ENCODE assay signal across 1 cellular context in genomic region chr11:72782081-72782920, GRCh38.
TF ChIP-seq lines count a peak whose summit lies in the region.

No MANE protein-coding gene starts in this region.

TF ChIP-seq in endothelial cell of umbilical vein, 7 proteins besides CTCF, POLR2A, EP300 and RAD21:
- TF ChIP-seq MYC (IDR thresholded peaks at IDR 0.05; ENCODE audit: low read depth, low read length) (no peak), JUN (IDR thresholded peaks at IDR 0.05; ENCODE audit: borderline replicate concordance, insufficient read depth, insufficient read length, low read depth) (no peak), FOS (IDR thresholded peaks at IDR 0.05; ENCODE audit: borderline replicate concordance, insufficient read depth, low read length) (no peak), MAX (IDR thresholded peaks at IDR 0.05; ENCODE audit: insufficient read depth, insufficient read length) (no peak), POLR2AphosphoS5 (IDR thresholded peaks at IDR 0.05; ENCODE audit: insufficient read depth, low read depth, low read length) (no peak), EZH2 (IDR thresholded peaks at IDR 0.05; ENCODE audit: borderline replicate concordance, low read depth, low read length, severe bottlenecking) (no peak), GATA2 (IDR thresholded peaks at IDR 0.05; ENCODE audit: insufficient read depth, insufficient read length, low read depth, low read length) (no peak)
